In the genomic region with DNA sequence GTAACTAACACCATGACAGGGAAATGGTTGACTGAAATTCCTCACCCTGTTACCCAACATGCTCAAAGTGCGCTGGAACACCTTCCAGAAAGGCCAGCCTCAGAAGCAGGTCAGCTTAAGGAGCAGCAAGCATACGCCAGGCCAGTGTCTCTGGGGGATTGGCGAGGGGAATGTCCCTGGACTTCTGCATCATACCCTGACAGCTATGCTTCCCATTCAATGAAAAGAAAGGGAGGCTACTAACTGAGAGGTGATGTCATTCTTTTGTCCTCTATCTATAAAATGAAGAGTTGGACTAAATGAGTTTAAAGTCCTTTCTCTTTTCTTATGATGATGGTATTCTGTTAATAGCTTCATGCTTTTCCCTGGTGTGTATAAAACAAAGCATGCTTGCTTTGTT, we compare ENCODE assay signal across 1 cellular context.
TF ChIP-seq lines count a peak whose summit lies in the region.

No MANE protein-coding gene starts in this region.

TF ChIP-seq in H1, 55 proteins besides CTCF, POLR2A, EP300 and RAD21 (continued from another document):
- TF ChIP-seq RFX5 (IDR thresholded peaks at IDR 0.05; ENCODE audit: borderline replicate concordance, low read depth, low read length) = no peak
- no peak for TF ChIP-seq SRF (IDR thresholded peaks at IDR 0.05; ENCODE audit: low read depth, low read length)
